ENCODE assay signal across 8 cellular contexts in genomic region chr19:12881172-12881808, GRCh38. TPM values are rescaled to one million over a fixed set of nuclear protein-coding genes. Genes with fewer than 3 reads are reported as not detected.
DNase-seq lines count a peak whose midpoint lies in the region; ATAC-seq and TF ChIP-seq lines count a peak whose summit lies in the region.

Gene DNASE2, minus strand, starts transcription at chr19:12881449. Its CDS starts 74 bp downstream, at chr19:12881375.

- TF ChIP-seq POLR2A in spleen (IDR thresholded peaks at IDR 0.05), result peak; percentile 18 to 83 (median 41)

- intact Hi-C loops in A673 (cut with micrococcal nuclease; ENCODE audit: unreplicated experiment) (no loop called here), activated B cell treated with CpG ODN at 0.5 μM for 24 hours (cut with micrococcal nuclease) (loop anchor here (1.0 to 2.0 kb wide), 4 partner anchors 9 to 52 kb away; partner anchors contain the start of genes FARSA and SYCE2), spleen (cut with DNase I; ENCODE audit: low total_unique reads) (loop anchor here (10.0 kb wide), 1 partner anchor 84 kb away; the partner anchor contains the start of gene DAND5)

- peaks cover 10% of the 10 kb centered on the region for H3K36me3 ChIP-seq in A673 (ENCODE audit: insufficient read depth, low read length, poor library complexity, severe bottlenecking)
- H3K36me3 ChIP-seq in spleen, result peaks cover 0 to 27% (median 23%) of the 10 kb centered on the region in 6 donors

- H3K4me3 ChIP-seq in A673 (ENCODE audit: low read depth, low read length, poor library complexity, severe bottlenecking) (peak within 1 kb of the TSS; percentile 82), cardiac fibroblast (replicated peaks in 1 of 2; ENCODE audit: low read depth in 2 of 2, low read length in 2 of 2) (peak within 1 kb of the TSS; percentile 77 to 89), spleen (peak within 1 kb of the TSS; percentile 62 to 92 (median 72))

- 0% methylated on average over 11 to 38 of the region's 38 CpGs for WGBS in spleen, 5 donors

- H3K27me3 ChIP-seq in A673 (replicated peaks; ENCODE audit: insufficient read depth, low read depth, low read length, poor library complexity) (no peaks in the 10 kb centered on the region), spleen (replicated peaks in 1 of 7) (peaks cover 0 to 23% (median 16%) of the 10 kb centered on the region in 7 donors)

- H3K9me3 Mint-ChIP-seq in activated B cell treated with CpG ODN at 0.5 μM for 24 hours, result peaks cover 2% of the 10 kb centered on the region
- H3K9me3 Mint-ChIP-seq in immature natural killer cell, result peaks cover 0 to 2% (median 0%) of the 10 kb centered on the region in 6 donors

- CTCF ChIA-PET in A673 (lab: Charles Lee), result no interaction called here
- CTCF ChIA-PET in activated B cell treated with CpG ODN at 0.5 μM for 24 hours (lab: Charles Lee), result interaction anchor here (1.3 to 1.7 kb wide), 2 partner anchors 33 to 83 kb away, joined by 3 to 6 read pairs; no protein-coding TSS in a partner anchor

- peaks cover 5% of the 10 kb centered on the region for H3K4me1 ChIP-seq in A673 (ENCODE audit: insufficient read depth, low read length, poor library complexity, severe bottlenecking)
- H3K4me1 ChIP-seq in spleen, result peaks cover 11 to 69% (median 41%) of the 10 kb centered on the region in 6 donors

- H3K27me3 Mint-ChIP-seq in activated B cell treated with CpG ODN at 0.5 μM for 24 hours (no peaks in the 10 kb centered on the region), immature natural killer cell (ENCODE audit: low read depth in 3 of 3) (peaks cover 3 to 4% (median 3%) of the 10 kb centered on the region in 3 donors)

- H3K27ac ChIP-seq in A673 (ENCODE audit: low read depth, low read length, poor library complexity, severe bottlenecking) (peak within 1 kb of the TSS; percentile 81), spleen (peak within 1 kb of the TSS; percentile 83 to 95 (median 88))

- H3K27ac Mint-ChIP-seq in activated B cell treated with CpG ODN at 0.5 μM for 24 hours, result peak within 1 kb of the TSS; percentile 94
- H3K27ac Mint-ChIP-seq in immature natural killer cell, result peak within 1 kb of the TSS; percentile 68 to 86 (median 80)

- no peak for TF ChIP-seq CTCF in A673 (conservative IDR thresholded peaks at IDR 0.05; ENCODE audit: low read depth, low read length)
- no peak for TF ChIP-seq CTCF in activated B cell treated with CpG ODN at 0.5 μM for 24 hours (IDR thresholded peaks at IDR 0.05)
- no peak for TF ChIP-seq CTCF in cardiac fibroblast (IDR thresholded peaks at IDR 0.05; ENCODE audit: low read depth, low read length)
- TF ChIP-seq CTCF in spleen (IDR thresholded peaks at IDR 0.05 in 8 of 11, conservative IDR thresholded peaks at IDR 0.05 in 3 of 11), result peak in 2 of 11 experiments; percentile 15 to 35

- peaks cover 18% of the 10 kb centered on the region for H3K36me3 Mint-ChIP-seq in activated B cell treated with CpG ODN at 0.5 μM for 24 hours (ENCODE audit: low read depth)
- H3K36me3 Mint-ChIP-seq in immature natural killer cell, result peaks cover 0 to 7% (median 7%) of the 10 kb centered on the region in 3 donors

- H3K4me3 Mint-ChIP-seq in activated B cell treated with CpG ODN at 0.5 μM for 24 hours (peak within 1 kb of the TSS; percentile 92), immature natural killer cell (peak within 1 kb of the TSS; percentile 85 to 91 (median 89))

- DNase-seq in A673 (ENCODE audit: low spot score), result peak; percentile 98
- peak; percentile 92 for DNase-seq in NCI-H2196 treated with DMSO at 0.1 percent for 48 hours (lab: John Stamatoyannopoulos, UW; ENCODE audit: unreplicated experiment)
- DNase-seq in activated B cell treated with CpG ODN at 0.5 μM for 24 hours, result peak; percentile 85
- DNase-seq in cardiac fibroblast (ENCODE audit: low read depth in 2 of 2), result peak; percentile 93 to 96
- peak; percentile 75 to 79 (median 78) for DNase-seq in immature natural killer cell
- peak; percentile 99 for DNase-seq in spleen

- ATAC-seq in GM18870 (IDR thresholded peaks at IDR 0.05; ENCODE audit: unreplicated experiment) (peak; percentile 58), HG03108 (IDR thresholded peaks at IDR 0.05; ENCODE audit: unreplicated experiment) (peak; percentile 71), activated B cell treated with CpG ODN at 0.5 μM for 24 hours (ENCODE audit: low read depth) (peak; percentile 84)

- H3K9me3 ChIP-seq in A673 (ENCODE audit: low read depth, low read length, poor library complexity, severe bottlenecking) (peaks cover 12% of the 10 kb centered on the region), spleen (peaks cover 0 to 28% (median 10%) of the 10 kb centered on the region in 8 donors)

- no TSS peak for BruUV-seq in A673 (replicated peaks; lab: Mats Ljungman, UMichigan)

- POLR2A ChIA-PET in A673 (lab: Charles Lee; ENCODE audit: low non-redundant PET) (interaction anchor here (0.5 to 1.3 kb wide), 2 partner anchors 9 to 17 kb away, joined by 7 to 9 read pairs; partner anchors contain the start of gene GCDH), activated B cell treated with CpG ODN at 0.5 μM for 24 hours (lab: Charles Lee) (interaction anchor here (0.5 to 3.6 kb wide), 20 partner anchors 8 to 367 kb away, joined by 3 to 58 read pairs (median 5); partner anchors contain the start of genes CALR, FARSA, GADD45GIP1 and GCDH)

- H3K4me1 Mint-ChIP-seq in activated B cell treated with CpG ODN at 0.5 μM for 24 hours, result peaks cover 34% of the 10 kb centered on the region
- peaks cover 29 to 37% of the 10 kb centered on the region in 2 donors for H3K4me1 Mint-ChIP-seq in immature natural killer cell

RNA-seq across cellular contexts. Expression of gene DNASE2, which starts in this region (rescaled TPM):
- total RNA-seq in A673 (2021), result 22.7 and 27.8 TPM in 2 replicates
- 26.5 and 27.2 TPM in 2 replicates for total RNA-seq in activated B cell treated with CpG ODN at 0.5 μM for 24 hours
- polyA plus RNA-seq in immature natural killer cell, result 100 to 1,000 TPM in 1 of 3 donors, 10 to 100 TPM in 2; 72.6 to 108 (median 83.5) TPM
- total RNA-seq in spleen, result 10 to 100 TPM; 20.4 to 36.1 (median 24.4) TPM
- 10 to 100 TPM; 19.5 to 33.9 (median 28.1) TPM for polyA plus RNA-seq in spleen

Comparison
In these comparisons a context has a peak if more than half of its experiments do, and no peak if none do; other contexts are left out.
1. Peak in every context shown above with its lines: DNase-seq, ATAC-seq, H3K4me3 ChIP-seq and H3K27ac ChIP-seq.